13 cellular contexts compared by ENCODE assay signal in genomic region chr22:44261861-44262595, GRCh38. TPM values are rescaled to one million over a fixed set of nuclear protein-coding genes. Genes with fewer than 3 reads are reported as not detected.
DNase-seq lines count a peak whose midpoint lies in the region; ATAC-seq and TF ChIP-seq lines count a peak whose summit lies in the region.
"Had no signal": no experiment of that assay in that cellular context is flagged by ENCODE, and none has a peak within 500 bp of the region (broad histone marks: within the 10 kb centered on the region; RNA-seq: fewer than 3 reads in every experiment).

No MANE protein-coding gene starts in this region.

- H3K9me3 ChIP-seq in SK-N-MC (ENCODE audit: low read depth, low read length), result no peaks in the 10 kb centered on the region
- H3K9me3 ChIP-seq in heart right ventricle, result peaks cover 0 to 9% (median 0%) of the 10 kb centered on the region in 11 donors

- H3K9ac ChIP-seq in SK-N-MC (ENCODE audit: insufficient read length), result no peak overlapping the region

- peak; percentile 35 to 82 (median 56) for ATAC-seq in heart right ventricle

- peaks cover 0 to 12% (median 0%) of the 10 kb centered on the region in 9 donors for H3K4me1 ChIP-seq in heart right ventricle
- H3K4me1 ChIP-seq: Peyer's patch had no signal

- WGBS in heart right ventricle, 2 donors, result 57 to 60% methylated on average over 12 of the region's 12 CpGs

- intact Hi-C loops in heart right ventricle (cut with DNase I), result no loop called here

- H3K4me3 ChIP-seq in SK-N-MC (no peak overlapping the region), heart right ventricle (no peak overlapping the region)
- H3K4me3 ChIP-seq: Peyer's patch had no signal

- H3K27me3 ChIP-seq in heart right ventricle, result peaks cover 0 to 2% (median 0%) of the 10 kb centered on the region in 7 donors
- H3K27me3 ChIP-seq: Peyer's patch had no signal

- DNase-seq in Ammon's horn (ENCODE audit: low spot score) (peak; percentile 26), NCI-H1105 treated with DMSO at 0.1 percent for 48 hours (lab: John Stamatoyannopoulos, UW) (peak; percentile 59), SK-N-MC (ENCODE audit: low read depth, low spot score) (peak; percentile 50), heart right ventricle (peak; percentile 26 to 33), H4 (ENCODE audit: low spot score) (no peak), globus pallidus (ENCODE audit: low spot score) (no peak)
- no peak for DNase-seq in central memory CD4-positive, alpha-beta T cell
- no peak for DNase-seq in activated CD8-positive, alpha-beta memory T cell treated with anti-CD3 and anti-CD28 coated beads for 24 hours
- DNase-seq: activated CD8-positive, alpha-beta memory T cell treated with anti-CD3 and anti-CD28 coated beads, Interleukin-2, amount 50 U/mL, for 4 hours; kidney glomerular epithelial cell; NCI-H187; T-helper 9 cell had no signal

- TF ChIP-seq CTCF in heart right ventricle (IDR thresholded peaks at IDR 0.05), result no peak

- H3K36me3 ChIP-seq in SK-N-MC (ENCODE audit: insufficient read depth, low read length) (no peaks in the 10 kb centered on the region), heart right ventricle (no peaks in the 10 kb centered on the region)
- H3K36me3 ChIP-seq: Peyer's patch had no signal

- H3K27ac ChIP-seq in SK-N-MC, result no peak overlapping the region
- H3K27ac ChIP-seq in heart right ventricle, result no peak overlapping the region
- H3K27ac ChIP-seq: Peyer's patch had no signal

RNA-seq across cellular contexts. Expression of gene SHISAL1, which starts 50.7 kb away (rescaled TPM):
- total RNA-seq in heart right ventricle, result 1 to 10 TPM in 4 of 10 donors, under 1 TPM in 6; 0.15 to 1.7 (median 0.78) TPM
- under 1 TPM; 0.37 to 0.43 TPM for polyA plus RNA-seq in heart right ventricle
- 7.0 and 8.2 TPM in 2 replicates for total RNA-seq in H4 (2014; rRNA removed; shearing (Covaris generic))

Comparison
In these comparisons a context has a peak if more than half of its experiments do, and no peak if none do; other contexts are left out.
1. DNase-seq: peak in Ammon's horn (single experiment), NCI-H1105 treated with DMSO at 0.1 percent for 48 hours (single experiment), SK-N-MC (single experiment) and heart right ventricle (2 of 2); none in H4 (single experiment), central memory CD4-positive, alpha-beta T cell (single experiment), globus pallidus (single experiment) and activated CD8-positive, alpha-beta memory T cell treated with anti-CD3 and anti-CD28 coated beads for 24 hours (single experiment).